ENCODE assay signal across 9 cellular contexts in genomic region chr1:84143796-84144565, GRCh38. TPM values are rescaled to one million over a fixed set of nuclear protein-coding genes. Genes with fewer than 3 reads are reported as not detected.
A peak's percentile ranks its signal among the peaks of the same experiment; 100 is the strongest.
DNase-seq lines count a peak whose midpoint lies in the region; ATAC-seq and TF ChIP-seq lines count a peak whose summit lies in the region.
"Had no signal": no experiment of that assay in that cellular context is flagged by ENCODE, and none has a peak within 500 bp of the region (broad histone marks: within the 10 kb centered on the region; RNA-seq: fewer than 3 reads in every experiment).

TSS of gene PRKACB (plus strand) at chr1:84144271. CDS start at chr1:84144362, 91 bp downstream.

- peak within 1 kb of the TSS; percentile 99 for H3K27ac ChIP-seq in C4-2B
- peak within 1 kb of the TSS; percentile 96 for H3K27ac ChIP-seq in SU-DHL-6 (ENCODE audit: low read depth, low read length)
- H3K27ac ChIP-seq in esophagus muscularis mucosa (replicated peaks in 1 of 4): peak within 1 kb of the TSS in 1 of 4 donors; percentile 14
- H3K27ac ChIP-seq: KMS-11 had no signal

- H3K4me3 ChIP-seq in SU-DHL-6 (ENCODE audit: insufficient read depth, low read length, poor library complexity, severe bottlenecking): peak within 1 kb of the TSS; percentile 76
- H3K4me3 ChIP-seq in esophagus muscularis mucosa: peak within 1 kb of the TSS in 3 of 4 donors; percentile 5 to 21 (median 15)

- DNase-seq in esophagus muscularis mucosa (ENCODE audit: extremely low spot score) (no peak), occipital lobe (lab: John Stamatoyannopoulos, UW) (no peak), AG08396 (ENCODE audit: low spot score) (no peak), COR-L47 (lab: John Stamatoyannopoulos, UW) (no peak)

- no peaks in the 10 kb centered on the region for H3K4me1 ChIP-seq in esophagus muscularis mucosa

- ATAC-seq in GM19324 (IDR thresholded peaks at IDR 0.05; ENCODE audit: low FRiP score, unreplicated experiment): peak; percentile 83
- peak; percentile 77 for ATAC-seq in HG03280 (IDR thresholded peaks at IDR 0.05; ENCODE audit: unreplicated experiment)

- peak within 1 kb of the TSS; percentile 60 for H2AFZ ChIP-seq in SU-DHL-6 (ENCODE audit: low read depth, low read length, severe bottlenecking)

- H3K4me2 ChIP-seq in SU-DHL-6 (ENCODE audit: low read depth, low read length, poor library complexity, severe bottlenecking): peak within 1 kb of the TSS; percentile 97
- H3K4me2 ChIP-seq: KMS-11 had no signal

- no peak for TF ChIP-seq EP300 in esophagus muscularis mucosa (IDR thresholded peaks at IDR 0.05)

- H3K9ac ChIP-seq in SU-DHL-6 (ENCODE audit: low read length): peak within 1 kb of the TSS; percentile 64
- H3K9ac ChIP-seq: KMS-11 had no signal

- 68% methylated on average over 2 of the region's 2 CpGs for WGBS in esophagus muscularis mucosa

- TF ChIP-seq POLR2A in esophagus muscularis mucosa (IDR thresholded peaks at IDR 0.05; ENCODE audit: low read depth): no peak

- H3K27me3 ChIP-seq in SU-DHL-6 (ENCODE audit: low read length) (no peaks in the 10 kb centered on the region), esophagus muscularis mucosa (no peaks in the 10 kb centered on the region)

- intact Hi-C loops in esophagus muscularis mucosa (cut with DNase I): loop anchor here (10.0 kb wide), 1 partner anchor 621 kb away; no protein-coding TSS in a partner anchor

- H3K36me3 ChIP-seq in SU-DHL-6 (ENCODE audit: low read length): 0 out of 2 replicates have a peak, but pooled peaks cover 5% of the 10 kb centered on the region
- no peaks in the 10 kb centered on the region for H3K36me3 ChIP-seq in esophagus muscularis mucosa

- peaks cover 46% of the 10 kb centered on the region for H3K79me2 ChIP-seq in SU-DHL-6 (ENCODE audit: insufficient read depth, low read length)

- peaks cover 52% of the 10 kb centered on the region for H3F3A ChIP-seq in SU-DHL-6 (ENCODE audit: insufficient read depth)

- H3K9me3 ChIP-seq in SU-DHL-6 (ENCODE audit: insufficient read depth, low read length) (no peaks in the 10 kb centered on the region), esophagus muscularis mucosa (peaks cover 0 to 2% (median 0%) of the 10 kb centered on the region in 4 donors)

- TF ChIP-seq CTCF in C4-2B (conservative IDR thresholded peaks at IDR 0.05) (no peak), SU-DHL-6 (IDR thresholded peaks at IDR 0.05; ENCODE audit: insufficient read depth, low read length, poor library complexity, severe bottlenecking) (no peak), esophagus muscularis mucosa (IDR thresholded peaks at IDR 0.05) (no peak)

- no peaks in the 10 kb centered on the region for H4K20me1 ChIP-seq in SU-DHL-6 (ENCODE audit: low read depth, low read length)

- no peaks in the 10 kb centered on the region for H3K9me2 ChIP-seq in SU-DHL-6 (replicated peaks; ENCODE audit: insufficient read depth, low read length)

RNA-seq across cellular contexts. Expression of gene PRKACB, which starts in this region (rescaled TPM):
- total RNA-seq in esophagus muscularis mucosa: 10 to 100 TPM; 44.4 to 59.4 (median 52.3) TPM
- 1,070 TPM for total RNA-seq in occipital lobe

Comparison
In these comparisons a context has a peak if more than half of its experiments do, and no peak if none do; other contexts are left out.
1. RNA of gene PRKACB (total RNA-seq): 1,070 TPM in occipital lobe (single experiment); 44.4 to 59.4 TPM in esophagus muscularis mucosa; every median in the first group is over 10 times any median in the second.